Comparison of ENCODE assay signal across 9 cellular contexts in genomic region chr11:34050967-34051348, GRCh38. TPM values are rescaled to one million over a fixed set of nuclear protein-coding genes. Genes with fewer than 3 reads are reported as not detected.
DNase-seq lines count a peak whose midpoint lies in the region; ATAC-seq, FAIRE-seq and TF ChIP-seq lines count a peak whose summit lies in the region.
"Had no signal": no experiment of that assay in that cellular context is flagged by ENCODE, and none has a peak within 500 bp of the region (broad histone marks: within the 10 kb centered on the region; RNA-seq: fewer than 3 reads in every experiment).

No MANE protein-coding gene starts in this region.

- H3K79me2 ChIP-seq in SU-DHL-6 (ENCODE audit: insufficient read depth, low read length) = peaks cover 38% of the 10 kb centered on the region
- H3K79me2 ChIP-seq in trophoblast cell (ENCODE audit: control insufficient read depth, insufficient read depth, low read length, poor library complexity) = peaks cover 25% of the 10 kb centered on the region

- H3K27ac ChIP-seq in A549 = peak overlapping the region; percentile 98 to 100
- peak overlapping the region; percentile 82 for H3K27ac ChIP-seq in SU-DHL-6 (ENCODE audit: low read depth, low read length)
- peak overlapping the region; percentile 100 for H3K27ac ChIP-seq in trophoblast cell (ENCODE audit: low read depth, low read length)

- H3K4me3 ChIP-seq in A549 (peak overlapping the region; percentile 91), H7 (ENCODE audit: insufficient read depth, low read depth, low read length) (peak overlapping the region; percentile 99), SU-DHL-6 (ENCODE audit: insufficient read depth, low read length, poor library complexity, severe bottlenecking) (peak overlapping the region; percentile 75), fibroblast of villous mesenchyme (ENCODE audit: low read depth, low read length) (peak overlapping the region; percentile 82), trophoblast cell (ENCODE audit: low read depth, low read length) (no peak overlapping the region)

- H3K9me3 ChIP-seq in A549 = no peaks in the 10 kb centered on the region
- H3K9me3 ChIP-seq in SU-DHL-6 (ENCODE audit: insufficient read depth, low read length) = no peaks in the 10 kb centered on the region
- no peaks in the 10 kb centered on the region for H3K9me3 ChIP-seq in trophoblast cell (ENCODE audit: insufficient read depth, low read depth, low read length)

- no peak for TF ChIP-seq POLR2A in A549 (IDR thresholded peaks at IDR 0.05; ENCODE audit: low read length)

- TF ChIP-seq EP300 in A549 (IDR thresholded peaks at IDR 0.05) = no peak

- peaks cover 5% of the 10 kb centered on the region; the same call in 1 of the 2 replicates for H3F3A ChIP-seq in SU-DHL-6 (ENCODE audit: insufficient read depth)

- H4K20me1 ChIP-seq in SU-DHL-6 (ENCODE audit: low read depth, low read length) = 0 out of 2 replicates have a peak, but pooled peaks cover 5% of the 10 kb centered on the region

- TF ChIP-seq CTCF in A549 (IDR thresholded peaks at IDR 0.05) (no peak), SU-DHL-6 (IDR thresholded peaks at IDR 0.05; ENCODE audit: insufficient read depth, low read length, poor library complexity, severe bottlenecking) (no peak), fibroblast of villous mesenchyme (IDR thresholded peaks at IDR 0.05; ENCODE audit: insufficient read depth, low read depth, low read length) (no peak)

- TF ChIP-seq RAD21 in A549 (conservative IDR thresholded peaks at IDR 0.05 in 1 of 2, IDR thresholded peaks at IDR 0.05 in 1 of 2) = no peak

- no peak overlapping the region for H4K12ac ChIP-seq in trophoblast cell (ENCODE audit: low read depth, low read length)

- DNase-seq in A549 (ENCODE audit: low read depth in 1 of 2, low spot score in 1 of 2) (no peak), H7 (no peak), fibroblast of villous mesenchyme (ENCODE audit: low read depth) (peak; percentile 49), trophoblast cell (peak in 1 of 2 donors; percentile 42), CD1c-positive myeloid dendritic cell (ENCODE audit: extremely low spot score) (no peak)

- peaks cover 23% of the 10 kb centered on the region for H3K79me1 ChIP-seq in trophoblast cell (ENCODE audit: low read length)

- H3K23ac ChIP-seq in trophoblast cell (ENCODE audit: low read length) = no peak overlapping the region

- peak overlapping the region; percentile 73 for H3K14ac ChIP-seq in trophoblast cell (ENCODE audit: low read length)

- no peak overlapping the region for H2AK5ac ChIP-seq in trophoblast cell (ENCODE audit: low read length)

- no peak overlapping the region for H2BK120ac ChIP-seq in trophoblast cell (ENCODE audit: insufficient read depth, low read length, poor library complexity)

- H3K36me3 ChIP-seq in H7 (replicated peaks; ENCODE audit: control insufficient read depth, insufficient read depth, low read length) (peaks cover 1% of the 10 kb centered on the region), SU-DHL-6 (ENCODE audit: low read length) (no peaks in the 10 kb centered on the region; the same call in 1 of the 2 replicates), trophoblast cell (ENCODE audit: control insufficient read depth in 1 of 2, insufficient read depth in 2 of 2, low read length in 2 of 2) (peaks cover 5 to 9% of the 10 kb centered on the region in 2 experiments)

- H3K4me2 ChIP-seq in A549 (peak overlapping the region; percentile 85), SU-DHL-6 (ENCODE audit: low read depth, low read length, poor library complexity, severe bottlenecking) (peak overlapping the region; percentile 93), trophoblast cell (ENCODE audit: low read length) (peak overlapping the region; percentile 82)

- H4K8ac ChIP-seq in trophoblast cell (ENCODE audit: low read depth, low read length) = peak overlapping the region; percentile 87

- H3K18ac ChIP-seq in trophoblast cell (ENCODE audit: low read length) = no peak overlapping the region

- peak overlapping the region; percentile 41 for H3K4ac ChIP-seq in trophoblast cell (ENCODE audit: low read depth, low read length)

- POLR2A ChIA-PET in A549 (lab: Yijun Ruan, JAX) = interaction anchor here (0.6 to 1.8 kb wide), 13 partner anchors 9 to 1400 kb away, joined by 3 to 11 read pairs (median 4); partner anchors contain the start of gene NAT10

- H3K4me1 ChIP-seq in A549 = peaks cover 26% of the 10 kb centered on the region
- peaks cover 0 to 4% of the 10 kb centered on the region in 2 experiments for H3K4me1 ChIP-seq in trophoblast cell (ENCODE audit: control insufficient read depth in 1 of 2, insufficient read depth in 2 of 2, low read length in 2 of 2)

- CTCF ChIA-PET in A549 (lab: Yijun Ruan, JAX) = interaction anchor here (1.1 to 3.1 kb wide), 5 partner anchors 17 to 611 kb away, joined by 3 to 13 read pairs (median 4); no protein-coding TSS in a partner anchor

- H3K9me2 ChIP-seq in SU-DHL-6 (replicated peaks; ENCODE audit: insufficient read depth, low read length) = no peaks in the 10 kb centered on the region

- FAIRE-seq in A549 (lab: Jason Lieb, UNC) = no peak
- FAIRE-seq: islet of Langerhans had no signal

- peak overlapping the region; percentile 39 for H4K91ac ChIP-seq in trophoblast cell (ENCODE audit: low read depth, low read length)

- 2% methylated on average over 11 of the region's 11 CpGs for WGBS in A549 (ENCODE audit: missing lambda C conversion rate)
- WGBS in trophoblast cell (ENCODE audit: extremely low coverage, insufficient coverage, insufficient read length) = no CpG with 5 or more reads among the region's 11 CpGs

- H2BK12ac ChIP-seq in trophoblast cell (ENCODE audit: low read length) = no peak overlapping the region

- H2AFZ ChIP-seq in SU-DHL-6 (ENCODE audit: low read depth, low read length, severe bottlenecking) = peak overlapping the region; percentile 68
- no peak overlapping the region for H2AFZ ChIP-seq in trophoblast cell (ENCODE audit: insufficient read depth, low read length, poor library complexity)

- no peaks in the 10 kb centered on the region for H3K27me3 ChIP-seq in H7 (ENCODE audit: control insufficient read depth, insufficient read depth, low read length)
- H3K27me3 ChIP-seq in SU-DHL-6 (ENCODE audit: low read length) = no peaks in the 10 kb centered on the region
- no peaks in the 10 kb centered on the region for H3K27me3 ChIP-seq in trophoblast cell (ENCODE audit: insufficient read depth, low read length)

- H3K9ac ChIP-seq in SU-DHL-6 (ENCODE audit: low read length) (peak overlapping the region; percentile 99), trophoblast cell (ENCODE audit: low read length) (peak overlapping the region; percentile 85)

- ATAC-seq in A549 (peak; percentile 10 to 22; a peak in 5 of 6 replicates), HG03159 (IDR thresholded peaks at IDR 0.05; ENCODE audit: unreplicated experiment) (no peak), GM18861 (IDR thresholded peaks at IDR 0.05; ENCODE audit: unreplicated experiment) (no peak)

- peak overlapping the region; percentile 68 for H2BK5ac ChIP-seq in trophoblast cell (ENCODE audit: low read depth, low read length, poor library complexity)

TF ChIP-seq in A549, 52 proteins besides CTCF, POLR2A, EP300 and RAD21 (continues in another document):
- no peak for TF ChIP-seq EHMT2 (IDR thresholded peaks at IDR 0.05; ENCODE audit: low read depth)
- TF ChIP-seq CBX2 (IDR thresholded peaks at IDR 0.05; ENCODE audit: borderline replicate concordance, low read depth) = no peak
- no peak for TF ChIP-seq FOSB (CRISPR knock-in tag; IDR thresholded peaks at IDR 0.05)
- TF ChIP-seq HOXB5 (CRISPR knock-in tag; IDR thresholded peaks at IDR 0.05) = no peak
- no peak for TF ChIP-seq TFCP2L1 (CRISPR knock-in tag; IDR thresholded peaks at IDR 0.05)
- no peak for TF ChIP-seq CHD2 (IDR thresholded peaks at IDR 0.05; ENCODE audit: low read length, partially characterized antibody)
- no peak for TF ChIP-seq RARB (CRISPR knock-in tag; IDR thresholded peaks at IDR 0.05)
- TF ChIP-seq GATA3 (IDR thresholded peaks at IDR 0.05; ENCODE audit: borderline replicate concordance) = no peak
- no peak for TF ChIP-seq RFX5 (IDR thresholded peaks at IDR 0.05)
- no peak for TF ChIP-seq CHD4 (IDR thresholded peaks at IDR 0.05; ENCODE audit: borderline replicate concordance)
- no peak for TF ChIP-seq POLR2AphosphoS2 (conservative IDR thresholded peaks at IDR 0.05; ENCODE audit: low read length)
- TF ChIP-seq RCOR1 (IDR thresholded peaks at IDR 0.05; ENCODE audit: low read depth, low read length) = no peak
- TF ChIP-seq MAZ (IDR thresholded peaks at IDR 0.05; ENCODE audit: borderline replicate concordance, low read depth, low read length) = no peak
- TF ChIP-seq, protein P1, sequence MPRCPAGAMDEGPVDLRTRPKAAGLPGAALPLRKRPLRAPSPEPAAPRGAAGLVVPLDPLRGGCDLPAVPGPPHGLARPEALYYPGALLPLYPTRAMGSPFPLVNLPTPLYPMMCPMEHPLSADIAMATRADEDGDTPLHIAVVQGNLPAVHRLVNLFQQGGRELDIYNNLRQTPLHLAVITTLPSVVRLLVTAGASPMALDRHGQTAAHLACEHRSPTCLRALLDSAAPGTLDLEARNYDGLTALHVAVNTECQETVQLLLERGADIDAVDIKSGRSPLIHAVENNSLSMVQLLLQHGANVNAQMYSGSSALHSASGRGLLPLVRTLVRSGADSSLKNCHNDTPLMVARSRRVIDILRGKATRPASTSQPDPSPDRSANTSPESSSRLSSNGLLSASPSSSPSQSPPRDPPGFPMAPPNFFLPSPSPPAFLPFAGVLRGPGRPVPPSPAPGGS (IDR thresholded peaks at IDR 0.05) = no peak
- no peak for TF ChIP-seq NPAS2 (CRISPR knock-in tag; IDR thresholded peaks at IDR 0.05; ENCODE audit: borderline replicate concordance)
- TF ChIP-seq CEBPB (IDR thresholded peaks at IDR 0.05) = no peak

RNA-seq across cellular contexts. Expression of gene CAPRIN1, which starts 0.6 kb away (rescaled TPM):
- polyA plus RNA-seq in A549 (2011; rRNA removed) (224 and 255 TPM in 2 replicates), A549 (2017; fragmentation: RNase III; extraction: RNeasy Plus Mini Kit Qiagen cat#74134 plus additional on column Dnase treatment) (159 to 178 TPM (median 165 TPM) in 3 replicates)
- polyA plus RNA-seq in A549 (2012; cell fraction: cytosol; rRNA removed) = 65.3 and 85.5 TPM in 2 replicates
- polyA plus RNA-seq in A549 (2012; cell fraction: nucleus; rRNA removed) = 86.8 and 107 TPM in 2 replicates
- polyA minus RNA-seq in A549 (2011; rRNA and poly(A)+ RNA removed) = 349 and 390 TPM in 2 replicates
- total RNA-seq in H7 (2014; rRNA removed; shearing (Covaris generic)) = 178 and 231 TPM in 2 replicates
- total RNA-seq in fibroblast of villous mesenchyme = 172 and 240 TPM in 2 replicates
- 229 and 231 TPM in 2 replicates for polyA plus RNA-seq in trophoblast cell (2013)

RNA-seq across cellular contexts. Expression of gene NAT10, which starts 54.5 kb away (rescaled TPM):
- 57.1 and 59.3 TPM in 2 replicates for polyA plus RNA-seq in A549 (2011; rRNA removed)
- 33.2 and 40.2 TPM in 2 replicates for polyA plus RNA-seq in A549 (2012; cell fraction: cytosol; rRNA removed)
- polyA plus RNA-seq in A549 (2012; cell fraction: nucleus; rRNA removed) = 79.7 and 94.3 TPM in 2 replicates
- polyA plus RNA-seq in A549 (2017; fragmentation: RNase III; extraction: RNeasy Plus Mini Kit Qiagen cat#74134 plus additional on column Dnase treatment) = 37.6 to 44.6 TPM (median 38.6 TPM) in 3 replicates
- 102 and 107 TPM in 2 replicates for polyA minus RNA-seq in A549 (2011; rRNA and poly(A)+ RNA removed)
- 50.2 and 55.5 TPM in 2 replicates for total RNA-seq in H7 (2014; rRNA removed; shearing (Covaris generic))
- 22.9 and 35.4 TPM in 2 replicates for total RNA-seq in fibroblast of villous mesenchyme
- polyA plus RNA-seq in trophoblast cell (2013) = 23.6 and 25.2 TPM in 2 replicates

Comparison
In these comparisons a context has a peak if more than half of its experiments do, and no peak if none do; other contexts are left out.
1. ATAC-seq: peak in A549 (2 of 2); none in HG03159 (single experiment) and GM18861 (single experiment).
2. Peak in every context shown above with its lines, with median percentiles within 50 percentile points of each other: H3K27ac ChIP-seq and H3K4me2 ChIP-seq.